ENCODE assay signal across 1 cellular context in the genomic region with DNA sequence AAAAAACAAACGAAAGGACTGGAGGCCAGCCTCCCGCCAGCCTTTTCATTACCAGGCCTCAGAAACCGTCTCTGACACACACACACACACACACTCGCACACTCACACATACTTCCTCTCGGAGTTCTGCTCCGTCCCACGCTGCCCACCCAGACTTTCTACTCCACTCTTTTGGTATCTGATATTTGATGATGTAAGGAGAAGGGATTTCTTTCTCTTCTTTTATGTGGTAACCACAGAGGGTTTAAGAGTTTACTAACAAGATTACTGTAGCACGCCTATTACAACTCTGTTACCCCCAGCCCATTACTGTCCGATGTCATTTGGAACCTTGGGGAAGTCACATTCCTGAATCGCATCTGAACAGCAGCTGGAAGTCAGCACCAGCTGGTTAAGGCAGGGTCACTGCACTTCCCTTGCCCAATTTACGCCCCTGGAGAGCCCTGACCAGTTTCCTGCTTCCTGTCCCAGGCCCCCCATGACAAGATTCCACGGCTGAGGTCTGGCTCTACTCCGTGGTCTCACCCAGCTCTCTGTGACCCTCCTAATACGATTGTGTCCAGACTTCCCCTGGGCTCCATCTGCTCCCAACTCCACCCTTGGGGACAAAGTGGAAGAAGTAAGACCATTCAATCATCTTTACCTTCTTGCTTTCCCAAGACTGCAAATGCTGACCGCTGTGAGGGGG.
TF ChIP-seq lines count a peak whose summit lies in the region.

No MANE protein-coding gene starts in this region.

TF ChIP-seq in GM23338, 12 proteins besides CTCF, POLR2A, EP300 and RAD21 (continued from another document):
- TF ChIP-seq ZNF462 (CRISPR knock-in tag; IDR thresholded peaks at IDR 0.05) (no peak), EZH2phosphoT487 (IDR thresholded peaks at IDR 0.05; ENCODE audit: unreplicated experiment) (no peak), NANOG (IDR thresholded peaks at IDR 0.05; ENCODE audit: borderline replicate concordance) (no peak), REST (IDR thresholded peaks at IDR 0.05; ENCODE audit: unreplicated experiment) (no peak), EZH2 (IDR thresholded peaks at IDR 0.05; ENCODE audit: low read depth, unreplicated experiment) (no peak), CREB1 (CRISPR knock-in tag; IDR thresholded peaks at IDR 0.05; ENCODE audit: low read depth) (no peak), ZNF331 (CRISPR knock-in tag; IDR thresholded peaks at IDR 0.05; ENCODE audit: low read depth) (no peak), POLR2AphosphoS5 (IDR thresholded peaks at IDR 0.05; ENCODE audit: low read depth) (no peak), JUNB (IDR thresholded peaks at IDR 0.05; ENCODE audit: unreplicated experiment) (no peak)
- TF ChIP-seq, protein P1, sequence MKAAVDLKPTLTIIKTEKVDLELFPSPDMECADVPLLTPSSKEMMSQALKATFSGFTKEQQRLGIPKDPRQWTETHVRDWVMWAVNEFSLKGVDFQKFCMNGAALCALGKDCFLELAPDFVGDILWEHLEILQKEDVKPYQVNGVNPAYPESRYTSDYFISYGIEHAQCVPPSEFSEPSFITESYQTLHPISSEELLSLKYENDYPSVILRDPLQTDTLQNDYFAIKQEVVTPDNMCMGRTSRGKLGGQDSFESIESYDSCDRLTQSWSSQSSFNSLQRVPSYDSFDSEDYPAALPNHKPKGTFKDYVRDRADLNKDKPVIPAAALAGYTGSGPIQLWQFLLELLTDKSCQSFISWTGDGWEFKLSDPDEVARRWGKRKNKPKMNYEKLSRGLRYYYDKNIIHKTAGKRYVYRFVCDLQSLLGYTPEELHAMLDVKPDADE (IDR thresholded peaks at IDR 0.05) = no peak
